In genomic region chr7:122520961-122521555, GRCh38 we compare ENCODE assay signal across 1 cellular context.
TF ChIP-seq lines count a peak whose summit lies in the region.

No MANE protein-coding gene starts in this region.

TF ChIP-seq in WTC11, 78 proteins besides CTCF, POLR2A, EP300 and RAD21 (continued from another document):
- TF ChIP-seq, protein P1, sequence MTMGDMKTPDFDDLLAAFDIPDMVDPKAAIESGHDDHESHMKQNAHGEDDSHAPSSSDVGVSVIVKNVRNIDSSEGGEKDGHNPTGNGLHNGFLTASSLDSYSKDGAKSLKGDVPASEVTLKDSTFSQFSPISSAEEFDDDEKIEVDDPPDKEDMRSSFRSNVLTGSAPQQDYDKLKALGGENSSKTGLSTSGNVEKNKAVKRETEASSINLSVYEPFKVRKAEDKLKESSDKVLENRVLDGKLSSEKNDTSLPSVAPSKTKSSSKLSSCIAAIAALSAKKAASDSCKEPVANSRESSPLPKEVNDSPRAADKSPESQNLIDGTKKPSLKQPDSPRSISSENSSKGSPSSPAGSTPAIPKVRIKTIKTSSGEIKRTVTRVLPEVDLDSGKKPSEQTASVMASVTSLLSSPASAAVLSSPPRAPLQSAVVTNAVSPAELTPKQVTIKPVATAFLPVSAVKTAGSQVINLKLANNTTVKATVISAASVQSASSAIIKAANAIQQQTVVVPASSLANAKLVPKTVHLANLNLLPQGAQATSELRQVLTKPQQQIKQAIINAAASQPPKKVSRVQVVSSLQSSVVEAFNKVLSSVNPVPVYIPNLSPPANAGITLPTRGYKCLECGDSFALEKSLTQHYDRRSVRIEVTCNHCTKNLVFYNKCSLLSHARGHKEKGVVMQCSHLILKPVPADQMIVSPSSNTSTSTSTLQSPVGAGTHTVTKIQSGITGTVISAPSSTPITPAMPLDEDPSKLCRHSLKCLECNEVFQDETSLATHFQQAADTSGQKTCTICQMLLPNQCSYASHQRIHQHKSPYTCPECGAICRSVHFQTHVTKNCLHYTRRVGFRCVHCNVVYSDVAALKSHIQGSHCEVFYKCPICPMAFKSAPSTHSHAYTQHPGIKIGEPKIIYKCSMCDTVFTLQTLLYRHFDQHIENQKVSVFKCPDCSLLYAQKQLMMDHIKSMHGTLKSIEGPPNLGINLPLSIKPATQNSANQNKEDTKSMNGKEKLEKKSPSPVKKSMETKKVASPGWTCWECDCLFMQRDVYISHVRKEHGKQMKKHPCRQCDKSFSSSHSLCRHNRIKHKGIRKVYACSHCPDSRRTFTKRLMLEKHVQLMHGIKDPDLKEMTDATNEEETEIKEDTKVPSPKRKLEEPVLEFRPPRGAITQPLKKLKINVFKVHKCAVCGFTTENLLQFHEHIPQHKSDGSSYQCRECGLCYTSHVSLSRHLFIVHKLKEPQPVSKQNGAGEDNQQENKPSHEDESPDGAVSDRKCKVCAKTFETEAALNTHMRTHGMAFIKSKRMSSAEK (CRISPR knock-in tag; IDR thresholded peaks at IDR 0.05; ENCODE audit: borderline replicate concordance) = no peak
- TF ChIP-seq HMGA2 (CRISPR knock-in tag; IDR thresholded peaks at IDR 0.05) = no peak
- no peak for TF ChIP-seq ETV6 (CRISPR knock-in tag; IDR thresholded peaks at IDR 0.05)
- no peak for TF ChIP-seq MAX (CRISPR knock-in tag; IDR thresholded peaks at IDR 0.05)
- no peak for TF ChIP-seq ATF2 (CRISPR knock-in tag; IDR thresholded peaks at IDR 0.05; ENCODE audit: borderline replicate concordance, low read depth)
- TF ChIP-seq PRDM15 (CRISPR knock-in tag; IDR thresholded peaks at IDR 0.05) = no peak
- no peak for TF ChIP-seq ZNF281 (CRISPR knock-in tag; IDR thresholded peaks at IDR 0.05)
- no peak for TF ChIP-seq AFF4 (CRISPR knock-in tag; IDR thresholded peaks at IDR 0.05; ENCODE audit: borderline replicate concordance)
- no peak for TF ChIP-seq RELA (CRISPR knock-in tag; IDR thresholded peaks at IDR 0.05; ENCODE audit: borderline replicate concordance)
- no peak for TF ChIP-seq ZNF317 (CRISPR knock-in tag; IDR thresholded peaks at IDR 0.05; ENCODE audit: borderline replicate concordance, low read depth)
- TF ChIP-seq ZNF219 (CRISPR knock-in tag; IDR thresholded peaks at IDR 0.05; ENCODE audit: borderline replicate concordance) = no peak
- TF ChIP-seq JUN (CRISPR knock-in tag; IDR thresholded peaks at IDR 0.05) = no peak
- TF ChIP-seq, protein P2, sequence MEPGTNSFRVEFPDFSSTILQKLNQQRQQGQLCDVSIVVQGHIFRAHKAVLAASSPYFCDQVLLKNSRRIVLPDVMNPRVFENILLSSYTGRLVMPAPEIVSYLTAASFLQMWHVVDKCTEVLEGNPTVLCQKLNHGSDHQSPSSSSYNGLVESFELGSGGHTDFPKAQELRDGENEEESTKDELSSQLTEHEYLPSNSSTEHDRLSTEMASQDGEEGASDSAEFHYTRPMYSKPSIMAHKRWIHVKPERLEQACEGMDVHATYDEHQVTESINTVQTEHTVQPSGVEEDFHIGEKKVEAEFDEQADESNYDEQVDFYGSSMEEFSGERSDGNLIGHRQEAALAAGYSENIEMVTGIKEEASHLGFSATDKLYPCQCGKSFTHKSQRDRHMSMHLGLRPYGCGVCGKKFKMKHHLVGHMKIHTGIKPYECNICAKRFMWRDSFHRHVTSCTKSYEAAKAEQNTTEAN (CRISPR knock-in tag; IDR thresholded peaks at IDR 0.05) = no peak
- TF ChIP-seq, protein P3, sequence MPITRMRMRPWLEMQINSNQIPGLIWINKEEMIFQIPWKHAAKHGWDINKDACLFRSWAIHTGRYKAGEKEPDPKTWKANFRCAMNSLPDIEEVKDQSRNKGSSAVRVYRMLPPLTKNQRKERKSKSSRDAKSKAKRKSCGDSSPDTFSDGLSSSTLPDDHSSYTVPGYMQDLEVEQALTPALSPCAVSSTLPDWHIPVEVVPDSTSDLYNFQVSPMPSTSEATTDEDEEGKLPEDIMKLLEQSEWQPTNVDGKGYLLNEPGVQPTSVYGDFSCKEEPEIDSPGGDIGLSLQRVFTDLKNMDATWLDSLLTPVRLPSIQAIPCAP (CRISPR knock-in tag; IDR thresholded peaks at IDR 0.05) = no peak
